In the genomic region with DNA sequence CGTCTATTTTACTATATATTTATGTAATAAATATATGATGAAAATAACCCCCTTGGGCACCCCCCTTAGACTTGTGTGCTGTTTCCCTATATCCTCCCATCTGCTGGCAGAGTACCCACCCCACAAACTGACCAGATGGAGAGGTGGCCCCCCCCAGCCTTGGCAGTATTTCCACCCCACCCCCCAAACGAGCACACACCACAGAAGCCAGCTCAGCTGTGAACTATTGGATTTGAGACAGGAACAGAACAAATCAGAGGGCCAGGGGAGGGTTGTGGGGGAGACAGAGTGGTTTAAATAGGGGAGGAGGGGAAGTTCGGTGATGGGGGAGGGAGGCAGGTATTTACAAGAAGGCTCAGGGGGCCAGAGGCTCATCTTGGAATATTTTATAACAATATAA, we compare ENCODE assay signal across 11 cellular contexts. TPM values are rescaled to one million over a fixed set of nuclear protein-coding genes. Genes with fewer than 3 reads are reported as not detected.
A peak's percentile ranks its signal among the peaks of the same experiment; 100 is the strongest.
DNase-seq lines count a peak whose midpoint lies in the region; ATAC-seq and TF ChIP-seq lines count a peak whose summit lies in the region.
"Had no signal": no experiment of that assay in that cellular context is flagged by ENCODE, and none has a peak within 500 bp of the region (broad histone marks: within the 10 kb centered on the region; RNA-seq: fewer than 3 reads in every experiment).

No MANE protein-coding gene starts in this region.

- peaks cover 48% of the 10 kb centered on the region for H3K4me1 Mint-ChIP-seq in brain
- H3K4me1 Mint-ChIP-seq in activated CD8-positive, alpha-beta T cell treated with anti-CD3 and anti-CD28 coated beads for 36 hours (ENCODE audit: low read depth) = peaks cover 37% of the 10 kb centered on the region

- ATAC-seq in activated CD8-positive, alpha-beta T cell treated with anti-CD3 and anti-CD28 coated beads for 36 hours = no peak
- ATAC-seq in GM18873 (IDR thresholded peaks at IDR 0.05; ENCODE audit: low FRiP score, unreplicated experiment) = no peak
- ATAC-seq: mucosa of descending colon had no signal

- no peak for TF ChIP-seq CTCF in brain (conservative IDR thresholded peaks at IDR 0.05)
- no peak for TF ChIP-seq CTCF in activated CD8-positive, alpha-beta T cell treated with anti-CD3 and anti-CD28 coated beads for 36 hours (IDR thresholded peaks at IDR 0.05)

- DNase-seq in GM03348 (ENCODE audit: low spot score) = peak; percentile 28
- peak; percentile 81 for DNase-seq in midbrain (lab: John Stamatoyannopoulos, UW)
- DNase-seq in activated CD8-positive, alpha-beta T cell treated with anti-CD3 and anti-CD28 coated beads for 36 hours = no peak
- DNase-seq in islet precursor cell = no peak
- DNase-seq in activated CD4-positive, alpha-beta T cell treated with anti-CD3 and anti-CD28 coated beads for 48 hours = no peak
- DNase-seq: CD8-positive, alpha-beta memory T cell; stimulated activated CD4-positive, alpha-beta T cell treated with anti-CD3 and anti-CD28 coated beads, Interleukin-12 subunit alpha, Interleukin-12 subunit beta, amount 100 ng/mL, for 4 hours had no signal

- H3K9me3 Mint-ChIP-seq in brain = no peaks in the 10 kb centered on the region
- H3K9me3 Mint-ChIP-seq in activated CD8-positive, alpha-beta T cell treated with anti-CD3 and anti-CD28 coated beads for 36 hours = no peaks in the 10 kb centered on the region
- H3K9me3 Mint-ChIP-seq: CD8-positive, alpha-beta memory T cell had no signal

- H3K36me3 Mint-ChIP-seq in brain = peaks cover 18% of the 10 kb centered on the region
- H3K36me3 Mint-ChIP-seq in activated CD8-positive, alpha-beta T cell treated with anti-CD3 and anti-CD28 coated beads for 36 hours (ENCODE audit: low read depth) = peaks cover 35% of the 10 kb centered on the region

- H3K4me3 Mint-ChIP-seq in brain = peak overlapping the region in 2 of 5 experiments; percentile 30 to 47
- H3K4me3 Mint-ChIP-seq in activated CD8-positive, alpha-beta T cell treated with anti-CD3 and anti-CD28 coated beads for 36 hours = no peak overlapping the region
- H3K4me3 Mint-ChIP-seq: CD8-positive, alpha-beta memory T cell had no signal

- H3K27ac Mint-ChIP-seq in brain = peak overlapping the region in 4 of 5 experiments; percentile 84 to 98 (median 90)
- no peak overlapping the region for H3K27ac Mint-ChIP-seq in activated CD8-positive, alpha-beta T cell treated with anti-CD3 and anti-CD28 coated beads for 36 hours

- intact Hi-C loops in activated CD8-positive, alpha-beta T cell treated with anti-CD3 and anti-CD28 coated beads for 36 hours (cut with micrococcal nuclease) = no loop called here

- POLR2A ChIA-PET in activated CD8-positive, alpha-beta T cell treated with anti-CD3 and anti-CD28 coated beads for 36 hours (lab: Charles Lee) = interaction anchor here (1.7 kb wide), 1 partner anchor 8 kb away, joined by 5 read pairs; no protein-coding TSS in a partner anchor

- H3K27ac ChIP-seq in temporal lobe (ENCODE audit: low read depth, low read length) = peak overlapping the region; percentile 71

- H3K27me3 Mint-ChIP-seq in brain = no peaks in the 10 kb centered on the region
- H3K27me3 Mint-ChIP-seq in activated CD8-positive, alpha-beta T cell treated with anti-CD3 and anti-CD28 coated beads for 36 hours = no peaks in the 10 kb centered on the region

- CTCF ChIA-PET in activated CD8-positive, alpha-beta T cell treated with anti-CD3 and anti-CD28 coated beads for 36 hours (lab: Charles Lee) = interaction anchor here (1.7 to 9.5 kb wide), 3 partner anchors 17 to 57 kb away, joined by 4 to 72 read pairs (median 7); no protein-coding TSS in a partner anchor

RNA-seq across cellular contexts. Expression of a gene that starts 7.8 kb away (rescaled TPM):
- 43.8 TPM for polyA plus RNA-seq in brain (ENCODE audit: insufficient read depth, low read depth, low replicate concordance)
- 0.25 TPM for total RNA-seq in temporal lobe
- 1 to 10 TPM; 6.0 to 6.5 TPM for total RNA-seq in activated CD8-positive, alpha-beta T cell treated with anti-CD3 and anti-CD28 coated beads for 36 hours

RNA-seq across cellular contexts. Expression of a gene that starts 29.2 kb away (rescaled TPM):
- polyA plus RNA-seq in brain (ENCODE audit: insufficient read depth, low read depth, low replicate concordance) = 94.4 TPM
- 81.9 TPM for total RNA-seq in temporal lobe
- total RNA-seq in activated CD8-positive, alpha-beta T cell treated with anti-CD3 and anti-CD28 coated beads for 36 hours = 10 to 100 TPM; 69.0 to 70.1 TPM

RNA-seq across cellular contexts. Expression of a gene that starts 29.8 kb away (rescaled TPM):
- 176 TPM for polyA plus RNA-seq in brain (ENCODE audit: insufficient read depth, low read depth, low replicate concordance)
- total RNA-seq in temporal lobe = 109 TPM
- total RNA-seq in activated CD8-positive, alpha-beta T cell treated with anti-CD3 and anti-CD28 coated beads for 36 hours = 10 to 100 TPM; 11.1 to 13.8 TPM

RNA-seq across cellular contexts. Expression of a gene that starts 38.4 kb away (rescaled TPM):
- polyA plus RNA-seq in brain (ENCODE audit: insufficient read depth, low read depth, low replicate concordance) = 95.0 TPM
- 76.7 TPM for total RNA-seq in temporal lobe
- 10 to 100 TPM; 90.2 to 96.4 TPM for total RNA-seq in activated CD8-positive, alpha-beta T cell treated with anti-CD3 and anti-CD28 coated beads for 36 hours

RNA-seq across cellular contexts. Expression of a gene that starts 47.8 kb away (rescaled TPM):
- polyA plus RNA-seq in brain (ENCODE audit: insufficient read depth, low read depth, low replicate concordance) = 150 TPM
- total RNA-seq in temporal lobe = 31.5 TPM
- total RNA-seq in activated CD8-positive, alpha-beta T cell treated with anti-CD3 and anti-CD28 coated beads for 36 hours = 10 to 100 TPM; 75.1 to 75.6 TPM

Comparison
In these comparisons a context has a peak if more than half of its experiments do, and no peak if none do; other contexts are left out.
1. DNase-seq: peak in GM03348 (single experiment) and midbrain (single experiment); none in activated CD8-positive, alpha-beta T cell treated with anti-CD3 and anti-CD28 coated beads for 36 hours (single experiment), islet precursor cell (single experiment) and activated CD4-positive, alpha-beta T cell treated with anti-CD3 and anti-CD28 coated beads for 48 hours (single experiment).